1 cellular context compared by ENCODE assay signal in the genomic region with DNA sequence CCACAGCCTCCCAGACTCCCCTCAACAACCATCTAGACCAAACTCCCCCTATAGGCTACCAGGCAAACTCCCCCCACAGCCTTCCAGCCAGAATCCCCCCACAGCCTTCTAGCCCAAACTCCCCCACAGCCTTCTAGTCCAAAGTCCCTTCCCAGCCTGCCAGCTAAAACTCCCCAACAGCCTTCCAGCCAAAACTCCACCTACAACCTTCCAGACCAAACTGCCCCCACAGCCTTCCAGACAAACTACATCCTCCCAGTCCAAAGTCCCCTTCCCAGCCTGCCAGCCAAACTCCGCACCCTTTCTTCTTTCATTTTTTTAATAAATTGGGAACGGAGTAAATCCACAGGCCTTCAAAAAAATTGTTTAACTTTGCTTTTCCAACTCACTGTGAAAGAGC.
TF ChIP-seq lines count a peak whose summit lies in the region.

No MANE protein-coding gene starts in this region.

TF ChIP-seq in WTC11, 78 proteins besides CTCF, POLR2A, EP300 and RAD21 (continued from another document):
- TF ChIP-seq USF2 (CRISPR knock-in tag; IDR thresholded peaks at IDR 0.05) = no peak
- TF ChIP-seq AFF4 (CRISPR knock-in tag; IDR thresholded peaks at IDR 0.05; ENCODE audit: borderline replicate concordance) = no peak
- TF ChIP-seq ZNF121 (CRISPR knock-in tag; IDR thresholded peaks at IDR 0.05) = no peak
TF ChIP-seq in WTC11: peak in this region for 0.
